15 cellular contexts compared by ENCODE assay signal in genomic region chr3:32782417-32782816, GRCh38. TPM values are rescaled to one million over a fixed set of nuclear protein-coding genes. Genes with fewer than 3 reads are reported as not detected.
DNase-seq lines count a peak whose midpoint lies in the region; ATAC-seq lines count a peak whose summit lies in the region.
"Had no signal": no experiment of that assay in that cellular context is flagged by ENCODE, and none has a peak within 500 bp of the region (broad histone marks: within the 10 kb centered on the region; RNA-seq: fewer than 3 reads in every experiment).

No MANE protein-coding gene starts in this region.

- WGBS in trophoblast cell (ENCODE audit: extremely low coverage, insufficient coverage, insufficient read length): no CpG with 5 or more reads among the region's 3 CpGs

- peaks cover 3% of the 10 kb centered on the region for H3K4me1 Mint-ChIP-seq in activated T-cell treated with anti-CD3 and anti-CD28 coated beads, Interleukin-2, amount 50 U/mL, for 4 hours (ENCODE audit: low read depth)
- peaks cover 4% of the 10 kb centered on the region in 2 donors for H3K4me1 Mint-ChIP-seq in effector memory CD8-positive, alpha-beta T cell (ENCODE audit: low read depth in 2 of 2)

- peak overlapping the region; percentile 33 for H3K4ac ChIP-seq in trophoblast cell (ENCODE audit: low read depth, low read length)

- H3K4me3 ChIP-seq in trophoblast cell (ENCODE audit: low read depth, low read length): no peak overlapping the region

- no peak overlapping the region for H4K91ac ChIP-seq in trophoblast cell (ENCODE audit: low read depth, low read length)

- peak overlapping the region; percentile 47 for H2AK5ac ChIP-seq in trophoblast cell (ENCODE audit: low read length)

- no peak overlapping the region for H4K12ac ChIP-seq in trophoblast cell (ENCODE audit: low read depth, low read length)

- no peak overlapping the region for H3K23ac ChIP-seq in trophoblast cell (ENCODE audit: low read length)

- peaks cover 8% of the 10 kb centered on the region for H3K79me1 ChIP-seq in trophoblast cell (ENCODE audit: low read length)

- peak overlapping the region; percentile 31 for H4K8ac ChIP-seq in trophoblast cell (ENCODE audit: low read depth, low read length)

- H3K27me3 Mint-ChIP-seq in activated T-cell treated with anti-CD3 and anti-CD28 coated beads, Interleukin-2, amount 50 U/mL, for 4 hours (ENCODE audit: low read depth): peaks cover 5% of the 10 kb centered on the region
- peaks cover 0 to 17% of the 10 kb centered on the region in 2 donors for H3K27me3 Mint-ChIP-seq in effector memory CD8-positive, alpha-beta T cell

- no peak overlapping the region for H2BK120ac ChIP-seq in trophoblast cell (ENCODE audit: insufficient read depth, low read length, poor library complexity)

- H3K36me3 Mint-ChIP-seq in activated T-cell treated with anti-CD3 and anti-CD28 coated beads, Interleukin-2, amount 50 U/mL, for 4 hours (ENCODE audit: insufficient read depth): no peaks in the 10 kb centered on the region
- peaks cover 7% of the 10 kb centered on the region for H3K36me3 Mint-ChIP-seq in effector memory CD8-positive, alpha-beta T cell (ENCODE audit: insufficient read depth)

- no peak overlapping the region for H3K9ac ChIP-seq in trophoblast cell (ENCODE audit: low read length)

- H3K4me1 ChIP-seq in trophoblast cell (ENCODE audit: control insufficient read depth in 1 of 2, insufficient read depth in 2 of 2, low read length in 2 of 2): peaks cover 4% of the 10 kb centered on the region in 2 experiments

- H2BK12ac ChIP-seq in trophoblast cell (ENCODE audit: low read length): peak overlapping the region; percentile 65

- no peaks in the 10 kb centered on the region for H3K36me3 ChIP-seq in trophoblast cell (ENCODE audit: control insufficient read depth in 1 of 2, insufficient read depth in 2 of 2, low read length in 2 of 2)
- H3K36me3 ChIP-seq: neutrophil, WERI-Rb-1 had no signal

- no peak overlapping the region for H3K18ac ChIP-seq in trophoblast cell (ENCODE audit: low read length)

- no peaks in the 10 kb centered on the region for H3K27me3 ChIP-seq in trophoblast cell (ENCODE audit: insufficient read depth, low read length)

- H3K79me2 ChIP-seq in trophoblast cell (ENCODE audit: control insufficient read depth, insufficient read depth, low read length, poor library complexity): no peaks in the 10 kb centered on the region

- no peak overlapping the region for H3K14ac ChIP-seq in trophoblast cell (ENCODE audit: low read length)

- peak overlapping the region; percentile 58 for H3K4me3 Mint-ChIP-seq in activated T-cell treated with anti-CD3 and anti-CD28 coated beads, Interleukin-2, amount 50 U/mL, for 4 hours
- peak overlapping the region; percentile 91 to 92 for H3K4me3 Mint-ChIP-seq in effector memory CD8-positive, alpha-beta T cell

- no peak overlapping the region for H2AFZ ChIP-seq in trophoblast cell (ENCODE audit: insufficient read depth, low read length, poor library complexity)

- no peak overlapping the region for H3K27ac ChIP-seq in trophoblast cell (ENCODE audit: low read depth, low read length)
- H3K27ac ChIP-seq: neutrophil had no signal

- no peaks in the 10 kb centered on the region for H3K9me3 ChIP-seq in trophoblast cell (ENCODE audit: insufficient read depth, low read depth, low read length)
- H3K9me3 ChIP-seq: neutrophil had no signal

- DNase-seq in activated T-cell treated with anti-CD3 and anti-CD28 coated beads, Interleukin-2, amount 50 U/mL, for 4 hours: no peak
- DNase-seq in activated T-cell treated with anti-CD3 and anti-CD28 coated beads for 4 hours: no peak
- DNase-seq in MV-4-11 (lab: John Stamatoyannopoulos, UW): peak; percentile 21
- DNase-seq in effector memory CD8-positive, alpha-beta T cell: no peak
- no peak for DNase-seq in trophoblast cell
- no peak for DNase-seq in NCI-H2196 treated with DMSO at 0.1 percent for 48 hours (lab: John Stamatoyannopoulos, UW; ENCODE audit: unreplicated experiment)
- DNase-seq in cerebellar cortex (ENCODE audit: low spot score): no peak
- DNase-seq: activated CD8-positive, alpha-beta memory T cell treated with anti-CD3 and anti-CD28 coated beads, Interleukin-2, amount 50 U/mL, for 48 hours; cortex of kidney; DMS 273 treated with DMSO at 0.1 percent for 48 hours; hypothalamus; MM.1S had no signal

- H3K9me3 Mint-ChIP-seq in activated T-cell treated with anti-CD3 and anti-CD28 coated beads, Interleukin-2, amount 50 U/mL, for 4 hours: no peaks in the 10 kb centered on the region
- no peaks in the 10 kb centered on the region for H3K9me3 Mint-ChIP-seq in effector memory CD8-positive, alpha-beta T cell

- H3K4me2 ChIP-seq in trophoblast cell (ENCODE audit: low read length): no peak overlapping the region

- no peak for ATAC-seq in activated T-cell treated with anti-CD3 and anti-CD28 coated beads, Interleukin-2, amount 50 U/mL, for 4 hours
- no peak for ATAC-seq in effector memory CD8-positive, alpha-beta T cell (replicated peaks)
- no peak for ATAC-seq in HG03520 (IDR thresholded peaks at IDR 0.05; ENCODE audit: unreplicated experiment)

- no peak overlapping the region for H2BK5ac ChIP-seq in trophoblast cell (ENCODE audit: low read depth, low read length, poor library complexity)

- peak overlapping the region in 1 of 2 donors; percentile 44 for H3K27ac Mint-ChIP-seq in effector memory CD8-positive, alpha-beta T cell

RNA-seq across cellular contexts. Expression of gene TRIM71, which starts 35.4 kb away (rescaled TPM):
- total RNA-seq in activated T-cell treated with anti-CD3 and anti-CD28 coated beads, Interleukin-2, amount 50 U/mL, for 4 hours: under 1 TPM; 0.18 to 0.25 (median 0.19) TPM
- polyA plus RNA-seq in trophoblast cell (2013): 22.6 and 23.2 TPM in 2 replicates
